ENCODE assay signal across 16 cellular contexts in the genomic region with DNA sequence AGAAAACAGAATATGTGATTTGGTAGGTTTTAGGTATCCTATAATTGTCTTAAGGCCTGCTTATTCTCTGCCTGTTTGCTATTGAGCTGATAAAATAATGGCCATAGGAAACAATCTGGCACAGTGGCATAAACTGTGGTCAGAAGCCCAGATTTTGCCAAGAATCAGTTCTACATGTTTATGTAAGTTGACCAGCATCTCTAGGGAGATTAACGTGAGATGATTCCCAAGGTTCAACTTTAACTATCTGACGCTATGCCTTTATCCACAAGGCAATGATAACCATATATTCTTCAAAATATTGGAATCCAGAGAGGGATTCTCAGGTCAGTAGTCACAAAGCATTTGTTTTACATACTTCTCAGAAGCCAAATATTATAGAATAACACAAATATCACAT. TPM values are rescaled to one million over a fixed set of nuclear protein-coding genes. Genes with fewer than 3 reads are reported as not detected.
DNase-seq lines count a peak whose midpoint lies in the region; ATAC-seq and TF ChIP-seq lines count a peak whose summit lies in the region.
"Had no signal": no experiment of that assay in that cellular context is flagged by ENCODE, and none has a peak within 500 bp of the region (broad histone marks: within the 10 kb centered on the region; RNA-seq: fewer than 3 reads in every experiment).

No MANE protein-coding gene starts in this region.

- DNase-seq in M059J (ENCODE audit: low read depth) (peak; percentile 44), astrocyte of the spinal cord (ENCODE audit: low read depth, low spot score) (peak; percentile 52), fibroblast of peridontal ligament (ENCODE audit: extremely low read depth) (peak; percentile 96), thyroid gland (no peak), NCI-H1048 (lab: John Stamatoyannopoulos, UW) (no peak)
- DNase-seq: ACHN; Caco-2; CD4-positive, CD25-positive, alpha-beta regulatory T cell; EL; H7; NCI-H524; Right ventricle myocardium superior had no signal

- H3K27ac ChIP-seq in thyroid gland: peak overlapping the region; percentile 93 to 99 (median 97)
- H3K27ac ChIP-seq: HL-60 had no signal

- no peaks in the 10 kb centered on the region for H3K36me3 ChIP-seq in thyroid gland

- WGBS in thyroid gland, 2 donors: 88 to 96% methylated on average over 2 of the region's 2 CpGs

- H3K4me1 ChIP-seq in thyroid gland: peaks cover 33 to 37% of the 10 kb centered on the region in 2 donors

- in situ Hi-C loops in astrocyte of the spinal cord (cut with HindIII; ENCODE audit: low sequenced_read_pairs): no loop called here

- no peaks in the 10 kb centered on the region for H3K9me3 ChIP-seq in thyroid gland
- H3K9me3 ChIP-seq: Caco-2 had no signal

- TF ChIP-seq CTCF in astrocyte of the spinal cord (IDR thresholded peaks at IDR 0.05; ENCODE audit: low read depth, low read length): no peak
- TF ChIP-seq CTCF in thyroid gland (IDR thresholded peaks at IDR 0.05): no peak

- TF ChIP-seq POLR2A in thyroid gland (IDR thresholded peaks at IDR 0.05): no peak

- no peak for ATAC-seq in HG02840 (IDR thresholded peaks at IDR 0.05; ENCODE audit: low FRiP score, unreplicated experiment)
- ATAC-seq in HG03139 (IDR thresholded peaks at IDR 0.05; ENCODE audit: unreplicated experiment): no peak
- ATAC-seq: K562 had no signal

- H3K4me3 ChIP-seq in astrocyte of the spinal cord (ENCODE audit: low read depth, low read length) (no peak overlapping the region), thyroid gland (replicated peaks in 1 of 3) (no peak overlapping the region)
- H3K4me3 ChIP-seq: K562 had no signal

- no peaks in the 10 kb centered on the region for H3K27me3 ChIP-seq in thyroid gland

- intact Hi-C loops in thyroid gland (cut with DNase I): no loop called here

RNA-seq across cellular contexts. Expression of a gene that starts 25.6 kb away (rescaled TPM):
- 3.0 and 5.4 TPM in 2 replicates for total RNA-seq in M059J (2014; rRNA removed; shearing (Covaris generic))
- total RNA-seq in thyroid gland: 10 to 100 TPM; 37.5 to 92.6 (median 44.8) TPM

Comparison
In these comparisons a context has a peak if more than half of its experiments do, and no peak if none do; other contexts are left out.
1. DNase-seq: peak in M059J (single experiment), astrocyte of the spinal cord (single experiment) and fibroblast of peridontal ligament (single experiment); none in thyroid gland (0 of 2) and NCI-H1048 (single experiment).